ENCODE assay signal across 26 cellular contexts in genomic region chr18:48348739-48349138, GRCh38.
A peak's percentile ranks its signal among the peaks of the same experiment; 100 is the strongest.
DNase-seq lines count a peak whose midpoint lies in the region; ATAC-seq, FAIRE-seq and TF ChIP-seq lines count a peak whose summit lies in the region.
"Had no signal": no experiment of that assay in that cellular context is flagged by ENCODE, and none has a peak within 500 bp of the region (broad histone marks: within the 10 kb centered on the region; RNA-seq: fewer than 3 reads in every experiment).

No MANE protein-coding gene starts in this region.

- peaks cover 4% of the 10 kb centered on the region for H3K27me3 Mint-ChIP-seq in activated T-helper 1 cell treated with anti-CD3 and anti-CD28 coated beads, Interleukin-12 subunit alpha, Interleukin-12 subunit beta, Interleukin-2, Interleukin-4 antibody, amounts not matched to agents 30 ng/mL and 10 ng/mL and 1 ng/mL, durations not matched to agents 14 hours and 24 hours and 36 hours (ENCODE audit: insufficient read depth)

- TF ChIP-seq EP300 in HepG2 (IDR thresholded peaks at IDR 0.05; ENCODE audit: low read depth in 2 of 2, low read length in 2 of 2): no peak
- no peak for TF ChIP-seq EP300 in HepG2 (CRISPR knock-in tag; IDR thresholded peaks at IDR 0.05; ENCODE audit: borderline replicate concordance)

- no peak overlapping the region for H3K4me2 ChIP-seq in HepG2 (ENCODE audit: low read depth, low read length)
- H3K4me2 ChIP-seq: BLaER1, KMS-11 had no signal

- WGBS in liver: 32% methylated on average over 2 of the region's 2 CpGs
- WGBS in HepG2 (ENCODE audit: low lambda C conversion rate): 8% methylated on average over 2 of the region's 2 CpGs

- H3K9me3 ChIP-seq in liver (ENCODE audit: control insufficient read depth in 4 of 4, low read length in 3 of 4) (no peaks in the 10 kb centered on the region), HepG2 (ENCODE audit: low read length) (no peaks in the 10 kb centered on the region)
- H3K9me3 ChIP-seq: BLaER1 had no signal

- no peaks in the 10 kb centered on the region for H4K20me1 ChIP-seq in HepG2 (ENCODE audit: insufficient read depth, low read length)
- H4K20me1 ChIP-seq: BLaER1 had no signal

- BruUV-seq in HepG2 (replicated peaks; lab: Mats Ljungman, UMichigan): no TSS peak

- H3K9me3 Mint-ChIP-seq in activated T-helper 1 cell treated with anti-CD3 and anti-CD28 coated beads, Interleukin-12 subunit alpha, Interleukin-12 subunit beta, Interleukin-2, Interleukin-4 antibody, amounts not matched to agents 30 ng/mL and 10 ng/mL and 1 ng/mL, durations not matched to agents 14 hours and 24 hours and 36 hours: no peaks in the 10 kb centered on the region
- H3K9me3 Mint-ChIP-seq: activated CD4-positive, alpha-beta T cell treated with anti-CD3 and anti-CD28 coated beads, Interleukin-2, amount 10 ng/mL, durations not matched to agents 7 days and 5 days; activated T-cell treated with anti-CD3 and anti-CD28 coated beads, Interleukin-2, amount 50 U/mL, for 4 hours; naive thymus-derived CD8-positive, alpha-beta T cell; WTC11 had no signal

- no peak for TF ChIP-seq POLR2A in HepG2 (IDR thresholded peaks at IDR 0.05; ENCODE audit: insufficient read depth in 1 of 2, low read depth in 2 of 2, low read length in 2 of 2)

- intact Hi-C loops in HepG2 (cut with micrococcal nuclease; ENCODE audit: unreplicated experiment): no loop called here
- intact Hi-C loops in activated T-helper 1 cell treated with anti-CD3 and anti-CD28 coated beads, Interleukin-12 subunit alpha, Interleukin-12 subunit beta, Interleukin-2, Interleukin-4 antibody, amounts not matched to agents 30 ng/mL and 10 ng/mL and 1 ng/mL, durations not matched to agents 14 hours and 24 hours and 36 hours (cut with micrococcal nuclease): no loop called here

- no peak overlapping the region for H3K9ac ChIP-seq in liver (ENCODE audit: low read depth in 1 of 2, low read length in 2 of 2)
- no peak overlapping the region for H3K9ac ChIP-seq in HepG2 (ENCODE audit: insufficient read depth, low read depth, low read length)
- H3K9ac ChIP-seq: BLaER1, KMS-11 had no signal

- POLR2A ChIA-PET in HepG2 (lab: Yijun Ruan, JAX): no interaction called here

- FAIRE-seq in HepG2 (lab: Jason Lieb, UNC): no peak
- FAIRE-seq: GM12892, islet of Langerhans had no signal

- no peaks in the 10 kb centered on the region for H3K4me1 Mint-ChIP-seq in activated T-helper 1 cell treated with anti-CD3 and anti-CD28 coated beads, Interleukin-12 subunit alpha, Interleukin-12 subunit beta, Interleukin-2, Interleukin-4 antibody, amounts not matched to agents 30 ng/mL and 10 ng/mL and 1 ng/mL, durations not matched to agents 14 hours and 24 hours and 36 hours (ENCODE audit: low read depth)
- H3K4me1 Mint-ChIP-seq: naive thymus-derived CD8-positive, alpha-beta T cell had no signal

- CTCF ChIA-PET in HepG2 (lab: Yijun Ruan, JAX; ENCODE audit: low intra/inter-chr PET ratio, low total read pairs): no interaction called here

- H3K4me3 Mint-ChIP-seq in activated T-helper 1 cell treated with anti-CD3 and anti-CD28 coated beads, Interleukin-12 subunit alpha, Interleukin-12 subunit beta, Interleukin-2, Interleukin-4 antibody, amounts not matched to agents 30 ng/mL and 10 ng/mL and 1 ng/mL, durations not matched to agents 14 hours and 24 hours and 36 hours: no peak overlapping the region
- H3K4me3 Mint-ChIP-seq: activated CD4-positive, alpha-beta T cell treated with anti-CD3 and anti-CD28 coated beads, Interleukin-2, amount 10 ng/mL, durations not matched to agents 7 days and 5 days; activated T-cell treated with anti-CD3 and anti-CD28 coated beads, Interleukin-2, amount 50 U/mL, for 4 hours; brain; naive thymus-derived CD8-positive, alpha-beta T cell; WTC11 had no signal

- H3K27me3 ChIP-seq in liver (ENCODE audit: control insufficient read depth in 4 of 4, insufficient read depth in 4 of 4, low read length in 3 of 4) (no peaks in the 10 kb centered on the region), HepG2 (ENCODE audit: control insufficient read depth in 1 of 2, insufficient read depth in 2 of 2, low read length in 2 of 2) (peaks cover 1 to 24% of the 10 kb centered on the region in 2 experiments; a peak in 4 of 5 replicates)
- H3K27me3 ChIP-seq: BLaER1 had no signal

- in situ Hi-C loops in HepG2 (cut with HindIII; ENCODE audit: extremely low pct_ligation_motif_present, low pct_unique_long_range_greater_than_20kb): loop anchor here (10.0 kb wide), 1 partner anchor 314 kb away; no protein-coding TSS in a partner anchor

- no peaks in the 10 kb centered on the region for H3K36me3 Mint-ChIP-seq in activated T-helper 1 cell treated with anti-CD3 and anti-CD28 coated beads, Interleukin-12 subunit alpha, Interleukin-12 subunit beta, Interleukin-2, Interleukin-4 antibody, amounts not matched to agents 30 ng/mL and 10 ng/mL and 1 ng/mL, durations not matched to agents 14 hours and 24 hours and 36 hours (ENCODE audit: low read depth)
- H3K36me3 Mint-ChIP-seq: brain; naive thymus-derived CD8-positive, alpha-beta T cell; WTC11 had no signal

- H3K79me2 ChIP-seq in HepG2 (ENCODE audit: insufficient read depth, low read length): no peaks in the 10 kb centered on the region

- DNase-seq in HepG2 (ENCODE audit: low spot score): no peak
- DNase-seq in NCI-H524 (lab: John Stamatoyannopoulos, UW): peak; percentile 40 to 57
- peak; percentile 58 for DNase-seq in islet precursor cell
- no peak for DNase-seq in middle frontal gyrus (ENCODE audit: extremely low spot score, low spot score)
- no peak for DNase-seq in activated T-helper 1 cell treated with anti-CD3 and anti-CD28 coated beads, Interleukin-12 subunit alpha, Interleukin-12 subunit beta, Interleukin-2, Interleukin-4 antibody, amounts not matched to agents 30 ng/mL and 10 ng/mL and 1 ng/mL, durations not matched to agents 14 hours and 24 hours and 36 hours (ENCODE audit: low spot score)
- DNase-seq in stimulated activated naive CD4-positive, alpha-beta T cell treated with Interleukin-2 at 50 U/mL for 16 hours (lab: John Stamatoyannopoulos, UW): no peak
- DNase-seq in NCI-H2107 treated with DMSO at 0.1 percent for 48 hours (lab: John Stamatoyannopoulos, UW; ENCODE audit: unreplicated experiment): no peak
- DNase-seq: ACHN; activated CD4-positive, alpha-beta T cell treated with anti-CD3 and anti-CD28 coated beads, Interleukin-2, amount 10 ng/mL, durations not matched to agents 7 days and 5 days; activated naive CD4-positive, alpha-beta T cell treated with Interleukin-2 at 50 U/mL for 16 hours; activated T-cell treated with anti-CD3 and anti-CD28 coated beads, Interleukin-2, amount 50 U/mL, for 4 hours; COR-L47; midbrain; naive thymus-derived CD8-positive, alpha-beta T cell; NCI-H1436; NCI-H2171 treated with DMSO at 0.1 percent for 48 hours; NCI-H748 treated with DMSO at 0.1 percent for 48 hours; stimulated activated CD4-positive, alpha-beta T cell treated with anti-CD3 and anti-CD28 coated beads, Interleukin-2, amount 100 ng/mL, for 48 hours; T-helper 9 cell had no signal

- TF ChIP-seq RAD21 in liver (IDR thresholded peaks at IDR 0.05): peak in 1 of 2 donors; percentile 18
- TF ChIP-seq RAD21 in HepG2 (CRISPR knock-in tag; IDR thresholded peaks at IDR 0.05): no peak

- no peak overlapping the region for H2AFZ ChIP-seq in HepG2 (ENCODE audit: low read length)

- H3K4me1 ChIP-seq in liver (ENCODE audit: control insufficient read depth in 4 of 4, insufficient read depth in 4 of 4, low read length in 3 of 4) (peaks cover 0 to 10% (median 0%) of the 10 kb centered on the region in 4 donors), HepG2 (ENCODE audit: insufficient read depth, low read length) (no peaks in the 10 kb centered on the region)
- H3K4me1 ChIP-seq: BLaER1 had no signal

- TF ChIP-seq CTCF in liver (IDR thresholded peaks at IDR 0.05; ENCODE audit: low read depth, low read length, missing input control) (no peak), HepG2 (CRISPR knock-in tag; IDR thresholded peaks at IDR 0.05) (no peak)

- H3K27ac ChIP-seq in liver (ENCODE audit: low read depth in 1 of 2, low read length in 2 of 2) (peak overlapping the region in 1 of 2 donors; percentile 15), HepG2 (ENCODE audit: extremely low read length, insufficient read depth, low read length) (no peak overlapping the region)
- H3K27ac ChIP-seq: BLaER1, KMS-11 had no signal

- H3K27ac Mint-ChIP-seq in activated T-helper 1 cell treated with anti-CD3 and anti-CD28 coated beads, Interleukin-12 subunit alpha, Interleukin-12 subunit beta, Interleukin-2, Interleukin-4 antibody, amounts not matched to agents 30 ng/mL and 10 ng/mL and 1 ng/mL, durations not matched to agents 14 hours and 24 hours and 36 hours: no peak overlapping the region
- H3K27ac Mint-ChIP-seq: activated CD4-positive, alpha-beta T cell treated with anti-CD3 and anti-CD28 coated beads, Interleukin-2, amount 10 ng/mL, durations not matched to agents 7 days and 5 days; naive thymus-derived CD8-positive, alpha-beta T cell; WTC11 had no signal

- H3K4me3 ChIP-seq in liver (ENCODE audit: low read depth in 1 of 3, low read length in 3 of 3) (no peak overlapping the region), HepG2 (replicated peaks in 1 of 3; ENCODE audit: insufficient read depth in 1 of 3, low read depth in 2 of 3, low read length in 3 of 3) (no peak overlapping the region)
- H3K4me3 ChIP-seq: BLaER1 had no signal

- H3K36me3 ChIP-seq in liver (ENCODE audit: control insufficient read depth in 4 of 4, insufficient read depth in 3 of 4, low read depth in 1 of 4, low read length in 3 of 4) (no peaks in the 10 kb centered on the region), HepG2 (replicated peaks in 1 of 2; ENCODE audit: control insufficient read depth in 1 of 2, insufficient read depth in 2 of 2, low read length in 2 of 2) (no peaks in the 10 kb centered on the region)
- H3K36me3 ChIP-seq: BLaER1 had no signal

- ATAC-seq in HepG2: no peak
- ATAC-seq: activated T-cell treated with anti-CD3 and anti-CD28 coated beads, Interleukin-2, amount 50 U/mL, for 4 hours; naive thymus-derived CD8-positive, alpha-beta T cell; WTC11 had no signal

TF ChIP-seq in liver, 16 proteins besides CTCF, POLR2A, EP300 and RAD21 (continues in another document):
- peak; percentile 68 for TF ChIP-seq HNF4A (conservative IDR thresholded peaks at IDR 0.05)
- TF ChIP-seq EGR1 (IDR thresholded peaks at IDR 0.05; ENCODE audit: low read depth in 2 of 2): no peak
- TF ChIP-seq FOXA1 (IDR thresholded peaks at IDR 0.05): no peak
- TF ChIP-seq SP1 (IDR thresholded peaks at IDR 0.05): peak; percentile 59

TF ChIP-seq in HepG2, 621 proteins besides CTCF, POLR2A, EP300 and RAD21 (continues in another document):
- no peak for TF ChIP-seq ZZZ3 (CRISPR knock-in tag; IDR thresholded peaks at IDR 0.05; ENCODE audit: borderline replicate concordance)
- no peak for TF ChIP-seq HMG20A (CRISPR knock-in tag; IDR thresholded peaks at IDR 0.05; ENCODE audit: borderline replicate concordance)
- TF ChIP-seq FOXO1 (CRISPR knock-in tag; IDR thresholded peaks at IDR 0.05): no peak
- TF ChIP-seq ZNF883 (CRISPR knock-in tag; IDR thresholded peaks at IDR 0.05; ENCODE audit: not compliant biosample characterization): no peak
- no peak for TF ChIP-seq FOXM1 (CRISPR knock-in tag; IDR thresholded peaks at IDR 0.05)
- no peak for TF ChIP-seq MTA1 (CRISPR knock-in tag; IDR thresholded peaks at IDR 0.05; ENCODE audit: borderline replicate concordance)
- TF ChIP-seq WIZ (CRISPR knock-in tag; IDR thresholded peaks at IDR 0.05): no peak
- no peak for TF ChIP-seq HNRNPH1 (optimal IDR thresholded peaks at IDR 0.05; ENCODE audit: low read depth, low read length)

Comparison
In these comparisons a context has a peak if more than half of its experiments do, and no peak if none do; other contexts are left out.
1. DNase-seq: peak in NCI-H524 (2 of 2) and islet precursor cell (single experiment); none in HepG2 (single experiment), middle frontal gyrus (single experiment), activated T-helper 1 cell treated with anti-CD3 and anti-CD28 coated beads, Interleukin-12 subunit alpha, Interleukin-12 subunit beta, Interleukin-2, Interleukin-4 antibody, amounts not matched to agents 30 ng/mL and 10 ng/mL and 1 ng/mL, durations not matched to agents 14 hours and 24 hours and 36 hours (single experiment), stimulated activated naive CD4-positive, alpha-beta T cell treated with Interleukin-2 at 50 U/mL for 16 hours (single experiment) and NCI-H2107 treated with DMSO at 0.1 percent for 48 hours (single experiment).